In the genomic region with DNA sequence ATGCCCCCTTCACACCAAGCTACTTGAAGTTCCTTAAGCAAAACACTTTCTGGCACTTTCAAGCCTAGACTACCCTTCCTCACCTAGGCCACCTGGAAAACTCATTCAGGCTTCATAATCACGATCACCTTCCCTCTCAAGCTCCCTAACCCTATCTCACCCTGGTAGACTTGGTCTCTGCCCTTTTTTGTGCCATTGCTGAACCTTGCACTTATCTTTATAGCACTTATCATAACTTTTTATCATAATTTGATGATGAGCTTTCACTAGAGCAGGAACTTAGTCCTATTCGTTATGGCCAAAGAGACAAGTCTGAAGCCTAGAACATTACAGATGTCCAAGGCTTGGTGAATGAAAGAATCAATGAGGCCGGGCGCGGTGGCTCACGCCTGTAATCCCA, we compare ENCODE assay signal across 24 cellular contexts. TPM values are rescaled to one million over a fixed set of nuclear protein-coding genes. Genes with fewer than 3 reads are reported as not detected.
DNase-seq lines count a peak whose midpoint lies in the region; ATAC-seq, FAIRE-seq and TF ChIP-seq lines count a peak whose summit lies in the region.
"Had no signal": no experiment of that assay in that cellular context is flagged by ENCODE, and none has a peak within 500 bp of the region (broad histone marks: within the 10 kb centered on the region; RNA-seq: fewer than 3 reads in every experiment).

No MANE protein-coding gene starts in this region.

- no peaks in the 10 kb centered on the region for H3K9me3 Mint-ChIP-seq in activated naive CD4-positive, alpha-beta T cell treated with anti-CD3 and anti-CD28 coated beads, Interleukin-2, amount 50 U/mL, for 72 hours
- no peaks in the 10 kb centered on the region for H3K9me3 Mint-ChIP-seq in central memory CD8-positive, alpha-beta T cell
- no peaks in the 10 kb centered on the region for H3K9me3 Mint-ChIP-seq in Caco-2 (ENCODE audit: unreplicated experiment)
- H3K9me3 Mint-ChIP-seq: CD4-positive, alpha-beta memory T cell; HFFc6 had no signal

- H3K9me3 ChIP-seq in small intestine (ENCODE audit: control insufficient read depth, low read depth) (no peaks in the 10 kb centered on the region), Caco-2 (no peaks in the 10 kb centered on the region)

- H3K4me3 Mint-ChIP-seq in central memory CD8-positive, alpha-beta T cell = no peak overlapping the region
- no peak overlapping the region for H3K4me3 Mint-ChIP-seq in Caco-2 (ENCODE audit: unreplicated experiment)
- H3K4me3 Mint-ChIP-seq: CD14-positive monocyte; CD4-positive, alpha-beta memory T cell; HFFc6 had no signal

- H3K27me3 ChIP-seq in small intestine (ENCODE audit: control insufficient read depth in 2 of 2, insufficient read depth in 2 of 2, low read length in 2 of 2) (no peaks in the 10 kb centered on the region), Caco-2 (replicated peaks; ENCODE audit: control insufficient read depth, insufficient read depth, low read length) (no peaks in the 10 kb centered on the region)
- H3K27me3 ChIP-seq: BLaER1 had no signal

- 46 to 79% (median 51%) methylated on average over 6 of the region's 6 CpGs for WGBS in small intestine, 3 donors

- peak overlapping the region; percentile 17 to 69 for H3K27ac Mint-ChIP-seq in activated naive CD4-positive, alpha-beta T cell treated with anti-CD3 and anti-CD28 coated beads, Interleukin-2, amount 50 U/mL, for 72 hours
- peak overlapping the region; percentile 16 for H3K27ac Mint-ChIP-seq in central memory CD8-positive, alpha-beta T cell (ENCODE audit: low read depth)
- H3K27ac Mint-ChIP-seq in Caco-2 (ENCODE audit: unreplicated experiment) = no peak overlapping the region
- H3K27ac Mint-ChIP-seq: CD14-positive monocyte; CD4-positive, alpha-beta memory T cell; HFFc6 had no signal

- DNase-seq in activated naive CD4-positive, alpha-beta T cell treated with anti-CD3 and anti-CD28 coated beads, Interleukin-2, amount 50 U/mL, for 72 hours (ENCODE audit: low spot score in 2 of 2) = no peak
- DNase-seq in activated naive CD4-positive, alpha-beta T cell treated with Interleukin-2 at 50 U/mL for 16 hours = no peak
- no peak for DNase-seq in central memory CD8-positive, alpha-beta T cell (ENCODE audit: low spot score in 2 of 2)
- peak; percentile 33 for DNase-seq in mesenteric fat pad (ENCODE audit: low spot score)
- peak; percentile 68 for DNase-seq in small intestine
- DNase-seq in Caco-2 = no peak
- DNase-seq in glomerular visceral epithelial cell (ENCODE audit: extremely low spot score) = no peak
- DNase-seq: 8988T; Calu3; CD4-positive, alpha-beta memory T cell; DMS 273 treated with DMSO at 0.1 percent for 48 hours; DMS53; DND-41; EL; GOT3; H7; HFFc6; IMR-90 had no signal

- H3K36me3 ChIP-seq in small intestine (ENCODE audit: control insufficient read depth in 2 of 2, insufficient read depth in 2 of 2, low read length in 2 of 2) (no peaks in the 10 kb centered on the region), Caco-2 (ENCODE audit: control insufficient read depth, insufficient read depth, low read length) (no peaks in the 10 kb centered on the region)

- TF ChIP-seq CTCF in Caco-2 (IDR thresholded peaks at IDR 0.05; ENCODE audit: insufficient read depth in 1 of 2, low read depth in 1 of 2, low read length in 1 of 2, severe bottlenecking in 1 of 2, unreplicated experiment in 1 of 2) = no peak

- no peak overlapping the region for H3K4me3 ChIP-seq in small intestine (ENCODE audit: low read depth in 1 of 2, low read length in 2 of 2)
- no peak overlapping the region for H3K4me3 ChIP-seq in Caco-2 (ENCODE audit: low read depth, low read length)
- H3K4me3 ChIP-seq: BLaER1 had no signal

- no peak for FAIRE-seq in small intestine (lab: Jason Lieb, UNC)
- FAIRE-seq: GM12891, HTR-8/SVneo had no signal

- intact Hi-C loops in Caco-2 (cut with micrococcal nuclease; ENCODE audit: unreplicated experiment) = no loop called here

- H3K4me1 Mint-ChIP-seq in central memory CD8-positive, alpha-beta T cell = peaks cover 31% of the 10 kb centered on the region
- peaks cover 13% of the 10 kb centered on the region for H3K4me1 Mint-ChIP-seq in Caco-2 (ENCODE audit: low read depth, unreplicated experiment)

- ATAC-seq in activated naive CD4-positive, alpha-beta T cell treated with anti-CD3 and anti-CD28 coated beads, Interleukin-2, amount 50 U/mL, for 72 hours = no peak
- no peak for ATAC-seq in central memory CD8-positive, alpha-beta T cell (replicated peaks; ENCODE audit: extremely low read depth, poor library complexity, severe bottlenecking)
- no peak for ATAC-seq in GM19351 (IDR thresholded peaks at IDR 0.05; ENCODE audit: unreplicated experiment)
- ATAC-seq: HCT116 had no signal

- H3K27me3 Mint-ChIP-seq in central memory CD8-positive, alpha-beta T cell = no peaks in the 10 kb centered on the region
- no peaks in the 10 kb centered on the region for H3K27me3 Mint-ChIP-seq in Caco-2 (ENCODE audit: insufficient read depth, unreplicated experiment)
- H3K27me3 Mint-ChIP-seq: CD4-positive, alpha-beta memory T cell had no signal

- peaks cover 0 to 21% of the 10 kb centered on the region in 2 donors for H3K36me3 Mint-ChIP-seq in activated naive CD4-positive, alpha-beta T cell treated with anti-CD3 and anti-CD28 coated beads, Interleukin-2, amount 50 U/mL, for 72 hours
- H3K36me3 Mint-ChIP-seq in central memory CD8-positive, alpha-beta T cell (ENCODE audit: insufficient read depth) = peaks cover 5% of the 10 kb centered on the region
- peaks cover 5% of the 10 kb centered on the region for H3K36me3 Mint-ChIP-seq in Caco-2 (ENCODE audit: insufficient read depth, unreplicated experiment)

- BruUV-seq in Caco-2 (replicated peaks; lab: Mats Ljungman, UMichigan) = no TSS peak

- POLR2A ChIA-PET in Caco-2 (lab: Charles Lee) = interaction anchor here (0.6 kb wide), 1 partner anchor 269 kb away, joined by 7 read pairs; no protein-coding TSS in a partner anchor

- CTCF ChIA-PET in Caco-2 (lab: Charles Lee) = interaction anchor here (0.6 to 0.7 kb wide), 2 partner anchors 20 to 806 kb away, joined by 3 to 4 read pairs; no protein-coding TSS in a partner anchor

- H3K4me1 ChIP-seq in small intestine (ENCODE audit: control insufficient read depth in 2 of 2, insufficient read depth in 1 of 2, low read depth in 1 of 2, low read length in 1 of 2) = peaks cover 2 to 5% of the 10 kb centered on the region in 2 donors
- peaks cover 9% of the 10 kb centered on the region for H3K4me1 ChIP-seq in Caco-2

- no peak overlapping the region for H3K27ac ChIP-seq in small intestine (ENCODE audit: low read depth in 1 of 2, low read length in 1 of 2)
- H3K27ac ChIP-seq: BLaER1 had no signal

RNA-seq across cellular contexts. Expression of a gene that starts 5.5 kb away (rescaled TPM):
- total RNA-seq in activated naive CD4-positive, alpha-beta T cell treated with anti-CD3 and anti-CD28 coated beads, Interleukin-2, amount 50 U/mL, for 72 hours = 10 to 100 TPM; 11.7 to 27.0 TPM
- total RNA-seq in mesenteric fat pad (3.2 TPM), Caco-2 (2022) (42.5 and 44.9 TPM in 2 replicates)
- polyA plus RNA-seq in small intestine = 10 to 100 TPM; 10.3 to 21.5 (median 14.5) TPM

Comparison
In these comparisons a context has a peak if more than half of its experiments do, and no peak if none do; other contexts are left out.
1. DNase-seq: peak in mesenteric fat pad (single experiment) and small intestine (single experiment); none in activated naive CD4-positive, alpha-beta T cell treated with anti-CD3 and anti-CD28 coated beads, Interleukin-2, amount 50 U/mL, for 72 hours (0 of 2), activated naive CD4-positive, alpha-beta T cell treated with Interleukin-2 at 50 U/mL for 16 hours (single experiment), central memory CD8-positive, alpha-beta T cell (0 of 2), Caco-2 (0 of 2) and glomerular visceral epithelial cell (single experiment).